Comparison of ENCODE assay signal across 13 cellular contexts in genomic region chr15:81531141-81531592, GRCh38.
DNase-seq lines count a peak whose midpoint lies in the region; ATAC-seq and TF ChIP-seq lines count a peak whose summit lies in the region.
"Had no signal": no experiment of that assay in that cellular context is flagged by ENCODE, and none has a peak within 500 bp of the region (broad histone marks: within the 10 kb centered on the region; RNA-seq: fewer than 3 reads in every experiment).

No MANE protein-coding gene starts in this region.

- H3K9me3 Mint-ChIP-seq in H9 (no peaks in the 10 kb centered on the region; a peak in 1 of 5 replicates), endothelial cell (ENCODE audit: unreplicated experiment) (no peaks in the 10 kb centered on the region)
- H3K9me3 Mint-ChIP-seq: activated T-helper 17 cell treated with anti-CD3 and anti-CD28 coated beads, Interleukin-2, amount 50 U/mL, for 72 hours had no signal

- H3K18ac ChIP-seq in H9 (ENCODE audit: insufficient read length, low read depth, low read length) (no peak overlapping the region), neuronal stem cell (ENCODE audit: low read length) (no peak overlapping the region)

- H3K79me2 ChIP-seq in H9 (ENCODE audit: insufficient read depth, low read length) = no peaks in the 10 kb centered on the region

- H3K27ac Mint-ChIP-seq in H9 (peak overlapping the region in 1 of 3 experiments; percentile 27; a peak in 1 of 7 replicates), endothelial cell (ENCODE audit: unreplicated experiment) (no peak overlapping the region)
- H3K27ac Mint-ChIP-seq: activated T-helper 17 cell treated with anti-CD3 and anti-CD28 coated beads, Interleukin-2, amount 50 U/mL, for 72 hours had no signal

- H2BK12ac ChIP-seq in H9 (ENCODE audit: insufficient read length, low read depth, low read length) (no peak overlapping the region), neuronal stem cell (ENCODE audit: low read length) (no peak overlapping the region)

- no peak overlapping the region for H3K4me3 ChIP-seq in SJSA1
- no peak overlapping the region for H3K4me3 ChIP-seq in neuronal stem cell (ENCODE audit: low read length in 2 of 2)
- H3K4me3 ChIP-seq: BLaER1 treated with 17β-estradiol and CSF1 and Interleukin-3, amounts not matched to agents 10 nM and 100 nM had no signal

- H3K27me3 Mint-ChIP-seq in H9 (ENCODE audit: low read depth) (no peaks in the 10 kb centered on the region; the same call in 1 of the 2 replicates), endothelial cell (ENCODE audit: unreplicated experiment) (no peaks in the 10 kb centered on the region)

- H2BK5ac ChIP-seq in H9 (ENCODE audit: insufficient read length, low read length) (no peak overlapping the region), neuronal stem cell (ENCODE audit: low read length) (no peak overlapping the region)

- H2BK15ac ChIP-seq in H9 (ENCODE audit: low read depth, low read length) (no peak overlapping the region), neuronal stem cell (ENCODE audit: low read length) (no peak overlapping the region)

- no peaks in the 10 kb centered on the region for H3K23me2 ChIP-seq in H9 (ENCODE audit: insufficient read length, low read depth, low read length, poor library complexity, severe bottlenecking)

- DNase-seq in H9 = peak; percentile 31
- DNase-seq in SJSA1 (ENCODE audit: low read depth in 1 of 2, low spot score in 2 of 2) = peak in 1 of 2 experiments; percentile 51
- peak; percentile 15 for DNase-seq in fibroblast of peridontal ligament (ENCODE audit: extremely low read depth)
- DNase-seq in neuronal stem cell (ENCODE audit: low spot score) = peak; percentile 21
- DNase-seq in AML-193 (lab: John Stamatoyannopoulos, UW) = no peak
- no peak for DNase-seq in endothelial cell (ENCODE audit: low spot score)
- DNase-seq: activated CD4-positive, alpha-beta T cell treated with anti-CD3 and anti-CD28 coated beads, Interleukin-2, amount 50 U/mL, for 48 hours; midbrain had no signal

- H3K27ac ChIP-seq in H9 (ENCODE audit: insufficient read length, low read depth, low read length) = no peak overlapping the region
- H3K27ac ChIP-seq in SJSA1 = peak overlapping the region; percentile 43
- no peak overlapping the region for H3K27ac ChIP-seq in neuronal stem cell (replicated peaks; ENCODE audit: low read length)
- H3K27ac ChIP-seq: BLaER1 treated with 17β-estradiol and CSF1 and Interleukin-3, amounts not matched to agents 10 nM and 100 nM; epithelial cell of prostate had no signal

- H3K4me3 Mint-ChIP-seq in H9 (peak overlapping the region; percentile 37 to 69), endothelial cell (ENCODE audit: unreplicated experiment) (no peak overlapping the region)
- H3K4me3 Mint-ChIP-seq: activated T-helper 17 cell treated with anti-CD3 and anti-CD28 coated beads, Interleukin-2, amount 50 U/mL, for 72 hours had no signal

- H3K23ac ChIP-seq in H9 (ENCODE audit: insufficient read length, low read depth, low read length) = no peak overlapping the region
- H3K23ac ChIP-seq in neuronal stem cell (ENCODE audit: low read depth, low read length, poor library complexity) = no peak overlapping the region

- H3K9ac ChIP-seq in H9 (ENCODE audit: extremely low read depth, insufficient read length, low read length) = no peak overlapping the region
- no peak overlapping the region for H3K9ac ChIP-seq in neuronal stem cell (ENCODE audit: low read depth, low read length, poor library complexity)
- H3K9ac ChIP-seq: BLaER1 treated with 17β-estradiol and CSF1 and Interleukin-3, amounts not matched to agents 10 nM and 100 nM had no signal

- H3K27me3 ChIP-seq in H9 (ENCODE audit: insufficient read depth, low read length) (no peaks in the 10 kb centered on the region), SJSA1 (replicated peaks) (no peaks in the 10 kb centered on the region), neuronal stem cell (ENCODE audit: control insufficient read depth in 3 of 3, insufficient read depth in 3 of 3, low read depth in 1 of 3, low read length in 3 of 3) (peaks cover 0 to 3% (median 0%) of the 10 kb centered on the region in 3 experiments)
- H3K27me3 ChIP-seq: BLaER1 treated with 17β-estradiol and CSF1 and Interleukin-3, amounts not matched to agents 10 nM and 100 nM had no signal

- no peak overlapping the region for H2BK120ac ChIP-seq in H9 (ENCODE audit: low read depth, low read length, poor library complexity, severe bottlenecking)
- H2BK120ac ChIP-seq in neuronal stem cell (ENCODE audit: low read depth, low read length) = no peak overlapping the region

- H4K91ac ChIP-seq in H9 (ENCODE audit: insufficient read length, low read depth, low read length) = no peak overlapping the region
- no peak overlapping the region for H4K91ac ChIP-seq in neuronal stem cell (ENCODE audit: low read depth, low read length, poor library complexity)

- H3K14ac ChIP-seq in H9 (ENCODE audit: insufficient read depth, low read length) = no peak overlapping the region
- H3K14ac ChIP-seq in neuronal stem cell (ENCODE audit: low read length) = no peak overlapping the region

- H3K4me2 ChIP-seq in H9 (ENCODE audit: insufficient read depth, insufficient read length, low read length) (peak overlapping the region; percentile 2), neuronal stem cell (ENCODE audit: insufficient read depth, low read length, poor library complexity, severe bottlenecking) (no peak overlapping the region)
- H3K4me2 ChIP-seq: BLaER1 treated with 17β-estradiol and CSF1 and Interleukin-3, amounts not matched to agents 10 nM and 100 nM had no signal

- TF ChIP-seq CTCF in H9 (conservative IDR thresholded peaks at IDR 0.05) = no peak
- no peak for TF ChIP-seq CTCF in endothelial cell (IDR thresholded peaks at IDR 0.05; ENCODE audit: unreplicated experiment)

- H3K4me1 ChIP-seq in H9 (ENCODE audit: insufficient read depth, low read length) = peaks cover 4% of the 10 kb centered on the region; the same call in 1 of the 2 replicates
- H3K4me1 ChIP-seq in SJSA1 (replicated peaks) = peaks cover 49% of the 10 kb centered on the region
- H3K4me1 ChIP-seq in neuronal stem cell (ENCODE audit: control insufficient read depth in 2 of 2, insufficient read depth in 1 of 2, low read depth in 1 of 2, low read length in 2 of 2) = peaks cover 0 to 6% of the 10 kb centered on the region in 2 donors
- H3K4me1 ChIP-seq: BLaER1 treated with 17β-estradiol and CSF1 and Interleukin-3, amounts not matched to agents 10 nM and 100 nM had no signal

- H3K36me3 ChIP-seq in SJSA1 (no peaks in the 10 kb centered on the region), neuronal stem cell (replicated peaks in 1 of 2; ENCODE audit: control insufficient read depth in 2 of 2, insufficient read depth in 2 of 2, low read length in 2 of 2) (no peaks in the 10 kb centered on the region)
- H3K36me3 ChIP-seq: BLaER1 treated with 17β-estradiol and CSF1 and Interleukin-3, amounts not matched to agents 10 nM and 100 nM had no signal

- no peaks in the 10 kb centered on the region for H3K36me3 Mint-ChIP-seq in H9 (ENCODE audit: insufficient read depth in 1 of 3, low read depth in 3 of 3)
- H3K36me3 Mint-ChIP-seq in endothelial cell (ENCODE audit: low read depth, unreplicated experiment) = no peaks in the 10 kb centered on the region

- H2AK5ac ChIP-seq in H9 (ENCODE audit: insufficient read length, low read length) (no peak overlapping the region), neuronal stem cell (ENCODE audit: low read depth, low read length) (no peak overlapping the region)

- H3T11ph ChIP-seq in H9 (ENCODE audit: low read length) = no peak overlapping the region

- H4K8ac ChIP-seq in H9 (replicated peaks; ENCODE audit: insufficient read length, low read depth, low read length) (no peak overlapping the region), neuronal stem cell (ENCODE audit: low read depth, low read length) (no peak overlapping the region)

- H2AFZ ChIP-seq in H9 (ENCODE audit: low read length) = no peak overlapping the region
- H2AFZ ChIP-seq in neuronal stem cell (ENCODE audit: low read length) = peak overlapping the region; percentile 61

- no peak overlapping the region for H2BK20ac ChIP-seq in H9 (ENCODE audit: low read depth, low read length, poor library complexity, severe bottlenecking)

- no peak overlapping the region for H4K5ac ChIP-seq in H9 (ENCODE audit: insufficient read length, low read depth, low read length)

- no peaks in the 10 kb centered on the region for H4K20me1 ChIP-seq in H9 (ENCODE audit: control insufficient read depth, insufficient read depth, insufficient read length)
- H4K20me1 ChIP-seq: BLaER1 treated with 17β-estradiol and CSF1 and Interleukin-3, amounts not matched to agents 10 nM and 100 nM had no signal

- H3K9me3 ChIP-seq in H9 (ENCODE audit: control insufficient read depth, low read depth, low read length) (no peaks in the 10 kb centered on the region), SJSA1 (replicated peaks) (no peaks in the 10 kb centered on the region), neuronal stem cell (replicated peaks in 1 of 2; ENCODE audit: control insufficient read depth in 2 of 2, insufficient read depth in 1 of 2, low read depth in 1 of 2, low read length in 2 of 2) (no peaks in the 10 kb centered on the region)

- H3K4ac ChIP-seq in H9 (ENCODE audit: low read depth, low read length) = no peak overlapping the region
- no peak overlapping the region for H3K4ac ChIP-seq in neuronal stem cell (ENCODE audit: low read length)

- H3K56ac ChIP-seq in H9 (ENCODE audit: insufficient read length, low read depth, low read length) = no peak overlapping the region

- H3K4me1 Mint-ChIP-seq in H9 (peaks cover 33 to 35% of the 10 kb centered on the region in 2 experiments), endothelial cell (ENCODE audit: unreplicated experiment) (peaks cover 12% of the 10 kb centered on the region)
- H3K4me1 Mint-ChIP-seq: activated T-helper 17 cell treated with anti-CD3 and anti-CD28 coated beads, Interleukin-2, amount 50 U/mL, for 72 hours had no signal

- H3K79me1 ChIP-seq in H9 (ENCODE audit: insufficient read depth, low read depth, low read length, poor library complexity, severe bottlenecking) = no peaks in the 10 kb centered on the region
- H3K79me1 ChIP-seq in neuronal stem cell (ENCODE audit: low read depth, low read length) = no peaks in the 10 kb centered on the region

- ATAC-seq in GM19023 (IDR thresholded peaks at IDR 0.05; ENCODE audit: unreplicated experiment) (no peak), GM18498 (IDR thresholded peaks at IDR 0.05; ENCODE audit: unreplicated experiment) (no peak)
- ATAC-seq: activated T-helper 17 cell treated with anti-CD3 and anti-CD28 coated beads, Interleukin-2, amount 50 U/mL, for 72 hours had no signal

- no CpG with 5 or more reads among the region's 9 CpGs for WGBS in H9 (ENCODE audit: extremely low coverage, insufficient read length, low lambda C conversion rate)
- no CpG with 5 or more reads among the region's 9 CpGs for WGBS in neuronal stem cell (ENCODE audit: extremely low coverage in 2 of 2, insufficient read length in 2 of 2, insufficient replicate concordance in 1 of 2), 2 donors

Comparison
In these comparisons a context has a peak if more than half of its experiments do, and no peak if none do; other contexts are left out.
1. DNase-seq: peak in H9 (single experiment), fibroblast of peridontal ligament (single experiment) and neuronal stem cell (single experiment); none in AML-193 (0 of 2) and endothelial cell (single experiment).